In genomic region chr2:214566457-214566856, GRCh38 we compare ENCODE assay signal across 16 cellular contexts.
DNase-seq lines count a peak whose midpoint lies in the region; ATAC-seq and TF ChIP-seq lines count a peak whose summit lies in the region.
"Had no signal": no experiment of that assay in that cellular context is flagged by ENCODE, and none has a peak within 500 bp of the region (broad histone marks: within the 10 kb centered on the region; RNA-seq: fewer than 3 reads in every experiment).

No MANE protein-coding gene starts in this region.

- no peak overlapping the region for H3K9ac ChIP-seq in SK-N-SH
- H3K9ac ChIP-seq: BLaER1 treated with 17β-estradiol and CSF1 and Interleukin-3, amounts not matched to agents 10 nM and 100 nM; GM23248 had no signal

- H3K27me3 ChIP-seq in SK-N-SH (ENCODE audit: insufficient read depth), result no peaks in the 10 kb centered on the region
- H3K27me3 ChIP-seq: BE2C; BLaER1 treated with 17β-estradiol and CSF1 and Interleukin-3, amounts not matched to agents 10 nM and 100 nM had no signal

- peaks cover 18% of the 10 kb centered on the region for H3K4me1 Mint-ChIP-seq in nephron progenitor cell
- H3K4me1 Mint-ChIP-seq: CD14-positive monocyte; CD8-positive, alpha-beta memory T cell had no signal

- no peak overlapping the region for H3K4me2 ChIP-seq in SK-N-SH
- H3K4me2 ChIP-seq: BLaER1 treated with 17β-estradiol and CSF1 and Interleukin-3, amounts not matched to agents 10 nM and 100 nM had no signal

- H2AFZ ChIP-seq in SK-N-SH (ENCODE audit: low read depth), result no peak overlapping the region
- H2AFZ ChIP-seq: GM23248 had no signal

- peak overlapping the region in 1 of 2 experiments; percentile 51; a peak in 1 of 4 replicates for H3K27ac ChIP-seq in SK-N-SH (ENCODE audit: low read depth in 2 of 2, low read length in 1 of 2)
- peak overlapping the region; percentile 73 for H3K27ac ChIP-seq in VCaP
- H3K27ac ChIP-seq: 22Rv1; BLaER1 treated with 17β-estradiol and CSF1 and Interleukin-3, amounts not matched to agents 10 nM and 100 nM; GM23248 had no signal

- no peak; the same call in 2 of the 3 replicates for ATAC-seq in SK-N-SH treated with all-trans-retinoic acid at 6 μM for 48 hours

- no peak overlapping the region for H3K4me3 Mint-ChIP-seq in nephron progenitor cell
- H3K4me3 Mint-ChIP-seq: CD14-positive monocyte; CD4-positive, alpha-beta T cell; CD8-positive, alpha-beta memory T cell had no signal

- H3K9me3 Mint-ChIP-seq in nephron progenitor cell, result peaks cover 35% of the 10 kb centered on the region
- H3K9me3 Mint-ChIP-seq: CD4-positive, alpha-beta T cell had no signal

- no peak for TF ChIP-seq CTCF in SK-N-SH (IDR thresholded peaks at IDR 0.05)
- TF ChIP-seq CTCF in VCaP (conservative IDR thresholded peaks at IDR 0.05), result no peak
- TF ChIP-seq CTCF in nephron progenitor cell (IDR thresholded peaks at IDR 0.05), result no peak

- H4K20me1 ChIP-seq in SK-N-SH (ENCODE audit: insufficient read depth), result no peaks in the 10 kb centered on the region
- H4K20me1 ChIP-seq: BLaER1 treated with 17β-estradiol and CSF1 and Interleukin-3, amounts not matched to agents 10 nM and 100 nM had no signal

- no peak overlapping the region for H3K4me3 ChIP-seq in SK-N-SH (ENCODE audit: low read depth in 2 of 2, low read length in 1 of 2)
- H3K4me3 ChIP-seq: BLaER1 treated with 17β-estradiol and CSF1 and Interleukin-3, amounts not matched to agents 10 nM and 100 nM; GM23248 had no signal

- peak in 1 of 2 experiments; percentile 25; a peak in 1 of 4 replicates for TF ChIP-seq EP300 in SK-N-SH (IDR thresholded peaks at IDR 0.05; ENCODE audit: borderline replicate concordance in 1 of 2, low read depth in 1 of 2, low read length in 1 of 2)

- no peaks in the 10 kb centered on the region for H3K36me3 Mint-ChIP-seq in nephron progenitor cell (ENCODE audit: low read depth)
- H3K36me3 Mint-ChIP-seq: CD14-positive monocyte; CD8-positive, alpha-beta memory T cell had no signal

- peak; percentile 12 for DNase-seq in SK-N-SH
- DNase-seq in nephron progenitor cell, result no peak
- DNase-seq in hepatic stellate cell (ENCODE audit: low spot score), result no peak
- no peak for DNase-seq in iPS-NIHi11 (ENCODE audit: low spot score)
- DNase-seq: CD4-positive, alpha-beta T cell; CD8-positive, alpha-beta memory T cell; DMS79; GDM1; GM23248; H7 had no signal

- POLR2A ChIA-PET in SK-N-SH (lab: Yijun Ruan, JAX), result no interaction called here

- H3K27ac Mint-ChIP-seq in nephron progenitor cell, result peak overlapping the region; percentile 74
- H3K27ac Mint-ChIP-seq: CD14-positive monocyte; CD4-positive, alpha-beta T cell; CD8-positive, alpha-beta memory T cell had no signal

- H3K9me2 ChIP-seq in SK-N-SH, result no peaks in the 10 kb centered on the region

- H3K36me3 ChIP-seq in SK-N-SH (replicated peaks in 1 of 2; ENCODE audit: control insufficient read depth in 1 of 2, insufficient read depth in 2 of 2, low read length in 1 of 2), result no peaks in the 10 kb centered on the region
- H3K36me3 ChIP-seq: BE2C; BLaER1 treated with 17β-estradiol and CSF1 and Interleukin-3, amounts not matched to agents 10 nM and 100 nM had no signal

- peaks cover 0 to 14% of the 10 kb centered on the region in 2 experiments; a peak in 2 of 4 replicates for H3K4me1 ChIP-seq in SK-N-SH (ENCODE audit: control insufficient read depth in 1 of 2, insufficient read depth in 2 of 2, low read depth in 1 of 2, low read length in 1 of 2)
- H3K4me1 ChIP-seq: BLaER1 treated with 17β-estradiol and CSF1 and Interleukin-3, amounts not matched to agents 10 nM and 100 nM had no signal

- no peaks in the 10 kb centered on the region for H3K9me3 ChIP-seq in SK-N-SH
- H3K9me3 ChIP-seq: BE2C had no signal

- no peaks in the 10 kb centered on the region for H3K27me3 Mint-ChIP-seq in nephron progenitor cell (ENCODE audit: low read depth, poor library complexity)
- H3K27me3 Mint-ChIP-seq: CD4-positive, alpha-beta T cell had no signal

- no peak for TF ChIP-seq RAD21 in SK-N-SH (IDR thresholded peaks at IDR 0.05; ENCODE audit: low read length)

- CTCF ChIA-PET in SK-N-SH (lab: Yijun Ruan, JAX), result interaction anchor here (0.9 to 2.1 kb wide), 5 partner anchors 8 to 238 kb away, joined by 3 to 6 read pairs (median 3); partner anchors contain the start of gene VWC2L

- WGBS in SK-N-SH (ENCODE audit: low lambda C conversion rate), result 14% methylated on average over 1 of the region's 1 CpG

- H3F3A ChIP-seq in SK-N-SH (replicated peaks; ENCODE audit: insufficient read depth), result no peaks in the 10 kb centered on the region

- H3K79me2 ChIP-seq in SK-N-SH (ENCODE audit: insufficient read depth), result no peaks in the 10 kb centered on the region

TF ChIP-seq in SK-N-SH, 30 proteins besides CTCF, POLR2A, EP300 and RAD21:
- TF ChIP-seq GATA2 (CRISPR knock-in tag; IDR thresholded peaks at IDR 0.05) (peak; percentile 68), USF2 (IDR thresholded peaks at IDR 0.05; ENCODE audit: borderline replicate concordance, low read depth, low read length) (no peak)

TF ChIP-seq in SK-N-SH treated with all-trans-retinoic acid at 6 μM for 48 hours, 23 proteins besides CTCF, POLR2A, EP300 and RAD21:
- no peak for TF ChIP-seq ZFP3 (CRISPR knock-in tag; IDR thresholded peaks at IDR 0.05)
TF ChIP-seq in SK-N-SH treated with all-trans-retinoic acid at 6 μM for 48 hours: peak in this region for 0.
